In genomic region chr7:130822642-130823041, GRCh38 we compare ENCODE assay signal across 1 cellular context.
TF ChIP-seq lines count a peak whose summit lies in the region.

No MANE protein-coding gene starts in this region.

TF ChIP-seq in GM12878, 131 proteins besides CTCF, POLR2A, EP300 and RAD21 (continued from another document):
- TF ChIP-seq ZNF592 (IDR thresholded peaks at IDR 0.05) (no peak), ATF7 (IDR thresholded peaks at IDR 0.05; ENCODE audit: low read depth) (0 out of 2 replicates have a peak, but pooled peaks have one; percentile 23)
TF ChIP-seq in GM12878: peak in this region for 2.
